1 cellular context compared by ENCODE assay signal in genomic region chr1:2177541-2177940, GRCh38.
TF ChIP-seq lines count a peak whose summit lies in the region.

No MANE protein-coding gene starts in this region.

TF ChIP-seq in K562, 482 proteins besides CTCF, POLR2A, EP300 and RAD21:
- no peak for TF ChIP-seq ZNF347 (CRISPR knock-in tag; IDR thresholded peaks at IDR 0.05; ENCODE audit: low read depth)
- TF ChIP-seq POLR2G (IDR thresholded peaks at IDR 0.05; ENCODE audit: low read depth, low read length), result peak; percentile 23; the same call in 1 of the 2 replicates
- no peak for TF ChIP-seq TCF15 (CRISPR knock-in tag; IDR thresholded peaks at IDR 0.05)
- TF ChIP-seq ZNF518B (CRISPR knock-in tag; IDR thresholded peaks at IDR 0.05), result no peak
- TF ChIP-seq TARDBP (IDR thresholded peaks at IDR 0.05), result no peak
- no peak for TF ChIP-seq POLR3A (IDR thresholded peaks at IDR 0.05; ENCODE audit: borderline replicate concordance, extremely low read depth, insufficient read depth, insufficient read length)
- no peak for TF ChIP-seq PREB (CRISPR knock-in tag; IDR thresholded peaks at IDR 0.05)
